Comparison of ENCODE assay signal across 8 cellular contexts in the genomic region with DNA sequence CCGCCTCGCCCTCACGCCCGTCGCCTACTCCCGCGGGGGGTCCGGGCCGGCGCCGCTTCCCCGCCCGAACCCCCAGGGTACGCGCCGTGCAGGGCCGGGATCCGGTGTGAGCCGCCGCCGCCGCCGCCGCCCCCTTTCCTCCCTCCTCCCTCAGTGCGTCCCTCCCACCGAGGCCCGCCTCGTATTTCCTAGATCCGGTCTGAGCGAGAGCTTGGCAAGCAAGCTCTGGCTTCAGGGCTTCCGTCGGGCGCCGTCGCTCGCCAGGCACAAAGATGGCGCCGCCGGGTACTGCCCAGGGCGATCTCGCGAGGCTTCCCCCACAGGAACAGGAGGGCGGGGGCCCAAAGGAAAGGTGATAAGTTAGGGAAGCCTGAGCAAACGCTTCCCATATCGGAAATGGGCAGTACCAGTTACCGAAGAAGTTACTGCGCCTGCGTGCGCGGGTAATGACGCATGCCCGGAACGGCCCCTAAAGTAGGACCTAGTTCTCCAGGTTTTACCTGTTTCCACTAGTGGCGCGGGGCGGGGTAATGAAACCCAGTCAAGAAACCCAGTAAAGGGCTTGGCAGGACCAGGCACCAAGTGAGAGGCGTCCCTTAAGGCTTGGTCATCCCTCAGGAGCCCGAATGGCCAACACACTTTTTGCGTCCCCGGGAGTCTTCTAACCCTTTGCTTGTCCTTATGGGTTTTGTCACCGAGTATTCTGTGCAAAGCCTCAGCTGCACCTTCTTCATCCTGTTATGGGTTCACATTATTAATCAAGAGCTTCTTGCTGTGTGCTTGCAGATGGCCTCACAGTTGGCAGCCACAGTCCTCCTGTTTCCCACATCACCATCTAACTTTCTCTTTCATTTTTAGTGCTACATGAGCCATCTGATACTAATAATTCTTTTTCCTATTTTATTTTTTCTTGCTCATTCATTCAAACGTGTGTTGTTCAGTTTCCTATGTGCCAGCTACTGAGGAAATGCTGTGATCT. TPM values are rescaled to one million over a fixed set of nuclear protein-coding genes. Genes with fewer than 3 reads are reported as not detected.
A peak's percentile ranks its signal among the peaks of the same experiment; 100 is the strongest.
DNase-seq lines count a peak whose midpoint lies in the region; ATAC-seq and TF ChIP-seq lines count a peak whose summit lies in the region.

A gene with protein sequence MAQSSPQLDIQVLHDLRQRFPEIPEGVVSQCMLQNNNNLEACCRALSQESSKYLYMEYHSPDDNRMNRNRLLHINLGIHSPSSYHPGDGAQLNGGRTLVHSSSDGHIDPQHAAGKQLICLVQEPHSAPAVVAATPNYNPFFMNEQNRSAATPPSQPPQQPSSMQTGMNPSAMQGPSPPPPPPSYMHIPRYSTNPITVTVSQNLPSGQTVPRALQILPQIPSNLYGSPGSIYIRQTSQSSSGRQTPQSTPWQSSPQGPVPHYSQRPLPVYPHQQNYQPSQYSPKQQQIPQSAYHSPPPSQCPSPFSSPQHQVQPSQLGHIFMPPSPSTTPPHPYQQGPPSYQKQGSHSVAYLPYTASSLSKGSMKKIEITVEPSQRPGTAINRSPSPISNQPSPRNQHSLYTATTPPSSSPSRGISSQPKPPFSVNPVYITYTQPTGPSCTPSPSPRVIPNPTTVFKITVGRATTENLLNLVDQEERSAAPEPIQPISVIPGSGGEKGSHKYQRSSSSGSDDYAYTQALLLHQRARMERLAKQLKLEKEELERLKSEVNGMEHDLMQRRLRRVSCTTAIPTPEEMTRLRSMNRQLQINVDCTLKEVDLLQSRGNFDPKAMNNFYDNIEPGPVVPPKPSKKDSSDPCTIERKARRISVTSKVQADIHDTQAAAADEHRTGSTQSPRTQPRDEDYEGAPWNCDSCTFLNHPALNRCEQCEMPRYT (minus strand): TSS at position 108 of the 979 bp plus-strand sequence. CDS start 29,666 bp downstream, outside the sequence.

- WGBS in ovary, 3 donors = 23 to 33% (median 23%) methylated on average over 39 to 62 of the region's 62 CpGs
- 2 to 4% methylated on average over 2 to 12 of the region's 62 CpGs for WGBS in thyroid gland, 2 donors

- no peaks in the 10 kb centered on the region for H3K36me3 ChIP-seq in ovary
- no peaks in the 10 kb centered on the region for H3K36me3 ChIP-seq in thyroid gland

- no peak for TF ChIP-seq CTCF in GM12864 (IDR thresholded peaks at IDR 0.05; ENCODE audit: low read depth, low read length, missing control alignments)
- no peak for TF ChIP-seq CTCF in ovary (IDR thresholded peaks at IDR 0.05)
- TF ChIP-seq CTCF in thyroid gland (IDR thresholded peaks at IDR 0.05) = no peak

- peak; percentile 91 for ATAC-seq in HG02759 (IDR thresholded peaks at IDR 0.05; ENCODE audit: unreplicated experiment)
- peak; percentile 97 for ATAC-seq in Right ventricle myocardium inferior

- H3K4me3 ChIP-seq in GM12864 (ENCODE audit: low read depth, low read length) (peak within 1 kb of the TSS; percentile 79), ovary (peak within 1 kb of the TSS; percentile 80), thyroid gland (replicated peaks in 1 of 3) (peak within 1 kb of the TSS in 2 of 3 donors; percentile 53 to 58)

- intact Hi-C loops in Right ventricle myocardium inferior (cut with DNase I) (no loop called here), ovary (cut with DNase I) (no loop called here), thyroid gland (cut with DNase I) (no loop called here)

- DNase-seq in GM12864 (ENCODE audit: low read depth) (peak; percentile 91), NCI-H1417 (lab: John Stamatoyannopoulos, UW) (peak; percentile 98 to 100 (median 98)), SW 1271 (lab: John Stamatoyannopoulos, UW) (peak; percentile 39 to 84), Right ventricle myocardium inferior (ENCODE audit: missing footprints) (peak; percentile 95), ovary (peak; percentile 93 to 95 (median 94)), thyroid gland (peak; percentile 95 to 96)
- DNase-seq in activated naive CD8-positive, alpha-beta T cell treated with anti-CD3 and anti-CD28 coated beads, Interleukin-2, amount 50 U/mL, for 16 hours (ENCODE audit: low read depth, low spot score) = peak; percentile 79

- H3K4me1 ChIP-seq in ovary (ENCODE audit: insufficient read depth) = no peaks in the 10 kb centered on the region
- H3K4me1 ChIP-seq in thyroid gland = no peaks in the 10 kb centered on the region

- TF ChIP-seq POLR2A in ovary (IDR thresholded peaks at IDR 0.05) (peak; percentile 23), thyroid gland (IDR thresholded peaks at IDR 0.05) (peak in 1 of 2 donors; percentile 81)

- H3K27me3 ChIP-seq in ovary (no peaks in the 10 kb centered on the region), thyroid gland (no peaks in the 10 kb centered on the region)

- H3K9me3 ChIP-seq in ovary (no peaks in the 10 kb centered on the region), thyroid gland (no peaks in the 10 kb centered on the region)

- no peak for TF ChIP-seq EP300 in ovary (IDR thresholded peaks at IDR 0.05)

- H3K27ac ChIP-seq in ovary (peak within 1 kb of the TSS; percentile 70 to 87), thyroid gland (peak within 1 kb of the TSS; percentile 60 to 79 (median 68))

RNA-seq across cellular contexts. Expression of the gene that starts here (rescaled TPM):
- 12.4 TPM for total RNA-seq in Right ventricle myocardium inferior
- 10 to 100 TPM; 15.9 to 29.5 (median 22.1) TPM for total RNA-seq in ovary
- polyA plus RNA-seq in ovary = 10 to 100 TPM in 1 of 2 donors, 1 to 10 TPM in 1; 7.8 to 15.8 TPM
- total RNA-seq in thyroid gland = 10 to 100 TPM; 38.8 to 59.9 (median 46.6) TPM

Comparison
In these comparisons a context has a peak if more than half of its experiments do, and no peak if none do; other contexts are left out.
1. Peak in every context shown above with its lines: DNase-seq, ATAC-seq, H3K4me3 ChIP-seq and H3K27ac ChIP-seq.